ENCODE assay signal across 17 cellular contexts in the genomic region with DNA sequence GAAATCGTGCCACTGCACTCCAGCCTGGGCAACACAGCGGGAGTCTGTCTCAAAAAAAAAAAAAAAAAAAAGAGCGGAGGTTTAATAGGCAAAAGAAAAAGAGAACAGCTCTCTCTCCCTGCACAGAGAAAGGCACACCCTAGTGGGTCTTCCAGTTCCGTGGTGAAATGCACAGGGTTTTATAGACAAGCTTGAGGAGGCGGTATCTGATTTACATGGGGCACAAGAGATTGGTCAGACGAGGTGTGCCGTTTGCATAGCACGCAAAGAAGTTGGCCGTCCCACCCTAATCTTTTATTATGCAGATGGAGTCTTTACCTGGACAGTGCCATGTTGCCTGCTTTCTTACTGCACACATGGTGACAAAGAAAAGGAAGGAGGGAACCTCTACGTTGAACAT. TPM values are rescaled to one million over a fixed set of nuclear protein-coding genes. Genes with fewer than 3 reads are reported as not detected.
A peak's percentile ranks its signal among the peaks of the same experiment; 100 is the strongest.
DNase-seq lines count a peak whose midpoint lies in the region; ATAC-seq and TF ChIP-seq lines count a peak whose summit lies in the region.
"Had no signal": no experiment of that assay in that cellular context is flagged by ENCODE, and none has a peak within 500 bp of the region (broad histone marks: within the 10 kb centered on the region; RNA-seq: fewer than 3 reads in every experiment).

No MANE protein-coding gene starts in this region.

- TF ChIP-seq CTCF in HEK293 (tag by site-specific recombination; IDR thresholded peaks at IDR 0.05): no peak
- no peak for TF ChIP-seq CTCF in WTC11 (IDR thresholded peaks at IDR 0.05)

- H3K36me3 Mint-ChIP-seq in WTC11: no peaks in the 10 kb centered on the region
- no peaks in the 10 kb centered on the region for H3K36me3 Mint-ChIP-seq in naive thymus-derived CD4-positive, alpha-beta T cell
- H3K36me3 Mint-ChIP-seq in activated CD8-positive, alpha-beta memory T cell treated with anti-CD3 and anti-CD28 coated beads, Interleukin-2, amount 10 ng/mL, durations not matched to agents 7 days and 5 days: no peaks in the 10 kb centered on the region
- H3K36me3 Mint-ChIP-seq: brain had no signal

- peak; percentile 86 for DNase-seq in NCI-H510A (lab: John Stamatoyannopoulos, UW)
- no peak for DNase-seq in WTC11 (ENCODE audit: low spot score)
- peak; percentile 55 to 73 for DNase-seq in left colon
- no peak for DNase-seq in naive thymus-derived CD4-positive, alpha-beta T cell
- no peak for DNase-seq in NOMO-1 treated with dmso at 0.1 percent for 144 hours (lab: John Stamatoyannopoulos, UW; ENCODE audit: unreplicated experiment)
- no peak for DNase-seq in activated CD8-positive, alpha-beta memory T cell treated with anti-CD3 and anti-CD28 coated beads, Interleukin-2, amount 10 ng/mL, durations not matched to agents 7 days and 5 days
- DNase-seq: activated CD4-positive, alpha-beta T cell treated with anti-CD3 and anti-CD28 coated beads for 48 hours; activated naive CD4-positive, alpha-beta T cell treated with anti-CD3 and anti-CD28 coated beads, Interleukin-2, amount 50 U/mL, for 16 hours; activated T-cell treated with anti-CD3 and anti-CD28 coated beads for 4 hours; dorsolateral prefrontal cortex; lower lobe of right lung; NCI-H1436 treated with DMSO at 0.1 percent for 48 hours; SIG-M5 had no signal

- H3K9me3 Mint-ChIP-seq in WTC11: no peaks in the 10 kb centered on the region
- H3K9me3 Mint-ChIP-seq in naive thymus-derived CD4-positive, alpha-beta T cell: no peaks in the 10 kb centered on the region
- H3K9me3 Mint-ChIP-seq in activated CD8-positive, alpha-beta memory T cell treated with anti-CD3 and anti-CD28 coated beads, Interleukin-2, amount 10 ng/mL, durations not matched to agents 7 days and 5 days (ENCODE audit: low read depth): no peaks in the 10 kb centered on the region
- H3K9me3 Mint-ChIP-seq: brain, nephron had no signal

- H3K27me3 ChIP-seq in naive thymus-derived CD4-positive, alpha-beta T cell (ENCODE audit: control insufficient read depth in 2 of 2, insufficient read depth in 2 of 2, low read length in 2 of 2): no peaks in the 10 kb centered on the region
- H3K27me3 ChIP-seq: dorsolateral prefrontal cortex had no signal

- no peaks in the 10 kb centered on the region for H3K36me3 ChIP-seq in HEK293 (ENCODE audit: control insufficient read depth in 2 of 2, insufficient read depth in 1 of 2, low read length in 2 of 2)
- no peaks in the 10 kb centered on the region for H3K36me3 ChIP-seq in naive thymus-derived CD4-positive, alpha-beta T cell (ENCODE audit: control insufficient read depth in 2 of 3, insufficient read depth in 3 of 3, low read length in 3 of 3)
- H3K36me3 ChIP-seq: lower lobe of right lung had no signal

- CTCF ChIA-PET in HEK293 (lab: Yijun Ruan, JAX) (no interaction called here), WTC11 (lab: Charles Lee) (interaction anchor here (1.4 to 1.8 kb wide), 2 partner anchors 33 to 38 kb away, joined by 4 to 6 read pairs; a partner anchor contains a TSS)
- CTCF ChIA-PET in naive thymus-derived CD4-positive, alpha-beta T cell (lab: Charles Lee): no interaction called here
- CTCF ChIA-PET in activated CD8-positive, alpha-beta memory T cell treated with anti-CD3 and anti-CD28 coated beads, Interleukin-2, amount 10 ng/mL, durations not matched to agents 7 days and 5 days (lab: Charles Lee): interaction anchor here (0.7 kb wide), 1 partner anchor 215 kb away, joined by 6 read pairs; no protein-coding TSS in a partner anchor

- H3K4me3 Mint-ChIP-seq in WTC11: peak overlapping the region; percentile 23; the same call in 1 of the 2 replicates
- no peak overlapping the region for H3K4me3 Mint-ChIP-seq in naive thymus-derived CD4-positive, alpha-beta T cell
- H3K4me3 Mint-ChIP-seq in activated CD8-positive, alpha-beta memory T cell treated with anti-CD3 and anti-CD28 coated beads, Interleukin-2, amount 10 ng/mL, durations not matched to agents 7 days and 5 days: no peak overlapping the region
- H3K4me3 Mint-ChIP-seq: brain, nephron had no signal

- H3K4me3 ChIP-seq in HEK293 (ENCODE audit: low read depth, low read length): no peak overlapping the region
- no peak overlapping the region for H3K4me3 ChIP-seq in naive thymus-derived CD4-positive, alpha-beta T cell (ENCODE audit: low read length)
- H3K4me3 ChIP-seq: dorsolateral prefrontal cortex, lower lobe of right lung had no signal

- intact Hi-C loops in left colon (cut with DNase I, micrococcal nuclease): no loop called here
- intact Hi-C loops in naive thymus-derived CD4-positive, alpha-beta T cell (cut with micrococcal nuclease): no loop called here

- POLR2A ChIA-PET in HEK293 (lab: Yijun Ruan, JAX) (no interaction called here), WTC11 (lab: Charles Lee) (interaction anchor here (1.3 kb wide), 1 partner anchor 33 kb away, joined by 3 read pairs; a partner anchor contains a TSS)
- POLR2A ChIA-PET in naive thymus-derived CD4-positive, alpha-beta T cell (lab: Charles Lee): no interaction called here

- no peaks in the 10 kb centered on the region for H3K9me3 ChIP-seq in HEK293 (ENCODE audit: control insufficient read depth, insufficient read depth, low read depth, low read length)
- H3K9me3 ChIP-seq in naive thymus-derived CD4-positive, alpha-beta T cell (ENCODE audit: control insufficient read depth in 2 of 3, low read length in 3 of 3): no peaks in the 10 kb centered on the region
- H3K9me3 ChIP-seq: lower lobe of right lung had no signal

- peak overlapping the region; percentile 60; the same call in 1 of the 2 replicates for H3K27ac Mint-ChIP-seq in WTC11
- H3K27ac Mint-ChIP-seq in naive thymus-derived CD4-positive, alpha-beta T cell: no peak overlapping the region
- no peak overlapping the region for H3K27ac Mint-ChIP-seq in activated CD8-positive, alpha-beta memory T cell treated with anti-CD3 and anti-CD28 coated beads, Interleukin-2, amount 10 ng/mL, durations not matched to agents 7 days and 5 days

- ATAC-seq in WTC11 (peak; percentile 69), left colon (peak; percentile 98), HG03378 (IDR thresholded peaks at IDR 0.05; ENCODE audit: unreplicated experiment) (no peak)
- ATAC-seq in naive thymus-derived CD4-positive, alpha-beta T cell: no peak
- ATAC-seq in activated CD8-positive, alpha-beta memory T cell treated with anti-CD3 and anti-CD28 coated beads, Interleukin-2, amount 10 ng/mL, durations not matched to agents 7 days and 5 days: no peak
- ATAC-seq: lower lobe of right lung had no signal

- H3K27ac ChIP-seq in HEK293 (ENCODE audit: extremely low read depth, low read depth, low read length): no peak overlapping the region
- H3K27ac ChIP-seq in naive thymus-derived CD4-positive, alpha-beta T cell (ENCODE audit: low read depth, low read length): no peak overlapping the region
- H3K27ac ChIP-seq: dorsolateral prefrontal cortex, lower lobe of right lung had no signal

- H3K4me1 ChIP-seq in HEK293 (ENCODE audit: control insufficient read depth, insufficient read depth, low read length): no peaks in the 10 kb centered on the region
- H3K4me1 ChIP-seq in naive thymus-derived CD4-positive, alpha-beta T cell (ENCODE audit: control insufficient read depth in 2 of 2, insufficient read depth in 2 of 2, low read length in 2 of 2): peaks cover 0 to 6% of the 10 kb centered on the region in 2 donors
- H3K4me1 ChIP-seq: lower lobe of right lung had no signal

- H3K27me3 Mint-ChIP-seq in WTC11 (ENCODE audit: low read depth): no peaks in the 10 kb centered on the region
- peaks cover 0 to 5% (median 0%) of the 10 kb centered on the region in 5 donors for H3K27me3 Mint-ChIP-seq in naive thymus-derived CD4-positive, alpha-beta T cell
- peaks cover 5% of the 10 kb centered on the region for H3K27me3 Mint-ChIP-seq in activated CD8-positive, alpha-beta memory T cell treated with anti-CD3 and anti-CD28 coated beads, Interleukin-2, amount 10 ng/mL, durations not matched to agents 7 days and 5 days
- H3K27me3 Mint-ChIP-seq: brain had no signal

- peaks cover 33% of the 10 kb centered on the region for H3K4me1 Mint-ChIP-seq in WTC11
- H3K4me1 Mint-ChIP-seq in naive thymus-derived CD4-positive, alpha-beta T cell: peaks cover 0 to 10% (median 7%) of the 10 kb centered on the region in 7 donors
- peaks cover 3% of the 10 kb centered on the region for H3K4me1 Mint-ChIP-seq in activated CD8-positive, alpha-beta memory T cell treated with anti-CD3 and anti-CD28 coated beads, Interleukin-2, amount 10 ng/mL, durations not matched to agents 7 days and 5 days

TF ChIP-seq in HEK293, 187 proteins besides CTCF, POLR2A, EP300 and RAD21 (continues in another document):
- TF ChIP-seq ZNF221 (tag by site-specific recombination; IDR thresholded peaks at IDR 0.05; ENCODE audit: borderline replicate concordance): no peak
- no peak for TF ChIP-seq BCL11A (tag by site-specific recombination; IDR thresholded peaks at IDR 0.05; ENCODE audit: low read depth)

TF ChIP-seq in WTC11, 78 proteins besides CTCF, POLR2A, EP300 and RAD21 (continues in another document):
- TF ChIP-seq ZNF671 (CRISPR knock-in tag; IDR thresholded peaks at IDR 0.05) (no peak), ESRRA (CRISPR knock-in tag; IDR thresholded peaks at IDR 0.05; ENCODE audit: borderline replicate concordance) (no peak), KAT7 (CRISPR knock-in tag; IDR thresholded peaks at IDR 0.05; ENCODE audit: borderline replicate concordance) (no peak), ZNF317 (CRISPR knock-in tag; IDR thresholded peaks at IDR 0.05; ENCODE audit: borderline replicate concordance, low read depth) (no peak), SP1 (CRISPR knock-in tag; conservative IDR thresholded peaks at IDR 0.05) (no peak)
- TF ChIP-seq, protein P1, sequence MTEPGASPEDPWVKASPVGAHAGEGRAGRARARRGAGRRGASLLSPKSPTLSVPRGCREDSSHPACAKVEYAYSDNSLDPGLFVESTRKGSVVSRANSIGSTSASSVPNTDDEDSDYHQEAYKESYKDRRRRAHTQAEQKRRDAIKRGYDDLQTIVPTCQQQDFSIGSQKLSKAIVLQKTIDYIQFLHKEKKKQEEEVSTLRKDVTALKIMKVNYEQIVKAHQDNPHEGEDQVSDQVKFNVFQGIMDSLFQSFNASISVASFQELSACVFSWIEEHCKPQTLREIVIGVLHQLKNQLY (CRISPR knock-in tag; IDR thresholded peaks at IDR 0.05): no peak

RNA-seq across cellular contexts. Expression of a gene that starts 33.5 kb away (rescaled TPM):
- 73.9 to 76.4 TPM (median 75.1 TPM) in 3 replicates for total RNA-seq in WTC11 (2021)
- total RNA-seq in left colon: 10 to 100 TPM; 26.5 to 32.1 TPM
- 10 to 100 TPM; 55.7 to 86.4 (median 72.8) TPM for total RNA-seq in naive thymus-derived CD4-positive, alpha-beta T cell
- 100 to 1,000 TPM; 174 to 203 TPM for polyA plus RNA-seq in naive thymus-derived CD4-positive, alpha-beta T cell
- total RNA-seq in activated CD8-positive, alpha-beta memory T cell treated with anti-CD3 and anti-CD28 coated beads, Interleukin-2, amount 10 ng/mL, durations not matched to agents 7 days and 5 days: 10 to 100 TPM; 46.5 to 54.0 TPM

RNA-seq across cellular contexts. Expression of a gene that starts 52.7 kb away (rescaled TPM):
- total RNA-seq in WTC11 (2021): 0.92 to 1.6 TPM (median 1.3 TPM) in 3 replicates
- total RNA-seq in left colon: 1 to 10 TPM in 1 of 2 donors, not detected in 1; 3.3 TPM
- total RNA-seq in naive thymus-derived CD4-positive, alpha-beta T cell: 1 to 10 TPM in 4 of 5 experiments, under 1 TPM in 1; 0.99 to 5.8 (median 4.4) TPM
- polyA plus RNA-seq in naive thymus-derived CD4-positive, alpha-beta T cell: 10 to 100 TPM; 15.3 to 32.8 TPM
- 1 to 10 TPM; 1.5 to 1.9 TPM for total RNA-seq in activated CD8-positive, alpha-beta memory T cell treated with anti-CD3 and anti-CD28 coated beads, Interleukin-2, amount 10 ng/mL, durations not matched to agents 7 days and 5 days
- total RNA-seq: lower lobe of right lung had no signal

Comparison
In these comparisons a context has a peak if more than half of its experiments do, and no peak if none do; other contexts are left out.
1. DNase-seq: peak in NCI-H510A (single experiment) and left colon (2 of 2); none in WTC11 (single experiment), naive thymus-derived CD4-positive, alpha-beta T cell (0 of 9), NOMO-1 treated with dmso at 0.1 percent for 144 hours (single experiment) and activated CD8-positive, alpha-beta memory T cell treated with anti-CD3 and anti-CD28 coated beads, Interleukin-2, amount 10 ng/mL, durations not matched to agents 7 days and 5 days (single experiment).
2. ATAC-seq: peak in WTC11 (single experiment) and left colon (single experiment); none in naive thymus-derived CD4-positive, alpha-beta T cell (single experiment), HG03378 (single experiment) and activated CD8-positive, alpha-beta memory T cell treated with anti-CD3 and anti-CD28 coated beads, Interleukin-2, amount 10 ng/mL, durations not matched to agents 7 days and 5 days (single experiment).
3. CTCF ChIA-PET loops: an anchor here in WTC11 (1.4 to 1.8 kb wide) and activated CD8-positive, alpha-beta memory T cell treated with anti-CD3 and anti-CD28 coated beads, Interleukin-2, amount 10 ng/mL, durations not matched to agents 7 days and 5 days (0.7 kb wide); none called in HEK293 and naive thymus-derived CD4-positive, alpha-beta T cell.